1 cellular context compared by ENCODE assay signal in the genomic region with DNA sequence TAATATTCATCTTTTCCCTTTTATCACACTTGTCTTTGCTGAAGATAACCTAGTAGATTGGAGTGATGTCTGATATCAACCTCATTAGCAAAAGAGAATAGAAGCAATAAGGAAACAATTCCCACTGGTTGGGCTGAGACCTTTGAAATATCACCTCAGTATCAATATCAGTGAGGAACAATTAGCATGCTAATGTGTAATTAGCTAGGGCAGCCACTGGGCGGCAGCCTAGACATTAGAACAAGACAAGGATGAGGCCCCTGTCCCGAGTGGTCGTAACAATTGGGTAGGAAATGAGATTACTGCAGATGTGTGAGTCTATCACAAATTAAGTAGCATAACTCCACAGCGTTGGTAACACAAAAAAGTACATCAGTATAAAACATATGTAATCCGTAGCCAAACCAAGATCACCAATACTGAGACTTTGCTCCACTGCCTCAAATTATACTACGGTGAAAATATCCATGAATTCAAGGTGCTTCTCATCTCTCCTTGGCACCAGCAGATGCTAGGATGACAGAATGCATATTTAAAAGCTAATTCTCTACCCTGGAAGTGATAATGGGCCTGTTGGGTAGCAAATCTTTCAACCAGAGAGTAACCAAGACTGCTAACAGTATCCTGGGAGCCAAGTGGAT.
TF ChIP-seq lines count a peak whose summit lies in the region.

No MANE protein-coding gene starts in this region.

TF ChIP-seq in WTC11, 78 proteins besides CTCF, POLR2A, EP300 and RAD21 (continued from another document):
- TF ChIP-seq, protein P1, sequence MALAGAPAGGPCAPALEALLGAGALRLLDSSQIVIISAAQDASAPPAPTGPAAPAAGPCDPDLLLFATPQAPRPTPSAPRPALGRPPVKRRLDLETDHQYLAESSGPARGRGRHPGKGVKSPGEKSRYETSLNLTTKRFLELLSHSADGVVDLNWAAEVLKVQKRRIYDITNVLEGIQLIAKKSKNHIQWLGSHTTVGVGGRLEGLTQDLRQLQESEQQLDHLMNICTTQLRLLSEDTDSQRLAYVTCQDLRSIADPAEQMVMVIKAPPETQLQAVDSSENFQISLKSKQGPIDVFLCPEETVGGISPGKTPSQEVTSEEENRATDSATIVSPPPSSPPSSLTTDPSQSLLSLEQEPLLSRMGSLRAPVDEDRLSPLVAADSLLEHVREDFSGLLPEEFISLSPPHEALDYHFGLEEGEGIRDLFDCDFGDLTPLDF (CRISPR knock-in tag; IDR thresholded peaks at IDR 0.05) = no peak
- TF ChIP-seq, protein P2, sequence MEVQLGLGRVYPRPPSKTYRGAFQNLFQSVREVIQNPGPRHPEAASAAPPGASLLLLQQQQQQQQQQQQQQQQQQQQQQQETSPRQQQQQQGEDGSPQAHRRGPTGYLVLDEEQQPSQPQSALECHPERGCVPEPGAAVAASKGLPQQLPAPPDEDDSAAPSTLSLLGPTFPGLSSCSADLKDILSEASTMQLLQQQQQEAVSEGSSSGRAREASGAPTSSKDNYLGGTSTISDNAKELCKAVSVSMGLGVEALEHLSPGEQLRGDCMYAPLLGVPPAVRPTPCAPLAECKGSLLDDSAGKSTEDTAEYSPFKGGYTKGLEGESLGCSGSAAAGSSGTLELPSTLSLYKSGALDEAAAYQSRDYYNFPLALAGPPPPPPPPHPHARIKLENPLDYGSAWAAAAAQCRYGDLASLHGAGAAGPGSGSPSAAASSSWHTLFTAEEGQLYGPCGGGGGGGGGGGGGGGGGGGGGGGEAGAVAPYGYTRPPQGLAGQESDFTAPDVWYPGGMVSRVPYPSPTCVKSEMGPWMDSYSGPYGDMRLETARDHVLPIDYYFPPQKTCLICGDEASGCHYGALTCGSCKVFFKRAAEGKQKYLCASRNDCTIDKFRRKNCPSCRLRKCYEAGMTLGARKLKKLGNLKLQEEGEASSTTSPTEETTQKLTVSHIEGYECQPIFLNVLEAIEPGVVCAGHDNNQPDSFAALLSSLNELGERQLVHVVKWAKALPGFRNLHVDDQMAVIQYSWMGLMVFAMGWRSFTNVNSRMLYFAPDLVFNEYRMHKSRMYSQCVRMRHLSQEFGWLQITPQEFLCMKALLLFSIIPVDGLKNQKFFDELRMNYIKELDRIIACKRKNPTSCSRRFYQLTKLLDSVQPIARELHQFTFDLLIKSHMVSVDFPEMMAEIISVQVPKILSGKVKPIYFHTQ (CRISPR knock-in tag; IDR thresholded peaks at IDR 0.05) = no peak
- TF ChIP-seq CDX4 (CRISPR knock-in tag; IDR thresholded peaks at IDR 0.05; ENCODE audit: borderline replicate concordance) (no peak), STAT6 (CRISPR knock-in tag; conservative IDR thresholded peaks at IDR 0.05; ENCODE audit: low read depth) (no peak), MYBL2 (CRISPR knock-in tag; IDR thresholded peaks at IDR 0.05) (no peak), ZNF219 (CRISPR knock-in tag; IDR thresholded peaks at IDR 0.05; ENCODE audit: borderline replicate concordance) (no peak), HMGXB4 (CRISPR knock-in tag; IDR thresholded peaks at IDR 0.05) (no peak)
- TF ChIP-seq, protein P3, sequence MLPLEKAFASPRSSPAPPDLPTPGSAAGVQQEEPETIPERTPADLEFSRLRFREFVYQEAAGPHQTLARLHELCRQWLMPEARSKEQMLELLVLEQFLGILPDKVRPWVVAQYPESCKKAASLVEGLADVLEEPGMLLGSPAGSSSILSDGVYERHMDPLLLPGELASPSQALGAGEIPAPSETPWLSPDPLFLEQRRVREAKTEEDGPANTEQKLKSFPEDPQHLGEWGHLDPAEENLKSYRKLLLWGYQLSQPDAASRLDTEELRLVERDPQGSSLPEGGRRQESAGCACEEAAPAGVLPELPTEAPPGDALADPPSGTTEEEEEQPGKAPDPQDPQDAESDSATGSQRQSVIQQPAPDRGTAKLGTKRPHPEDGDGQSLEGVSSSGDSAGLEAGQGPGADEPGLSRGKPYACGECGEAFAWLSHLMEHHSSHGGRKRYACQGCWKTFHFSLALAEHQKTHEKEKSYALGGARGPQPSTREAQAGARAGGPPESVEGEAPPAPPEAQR (CRISPR knock-in tag; IDR thresholded peaks at IDR 0.05) = no peak
- TF ChIP-seq, protein P4, sequence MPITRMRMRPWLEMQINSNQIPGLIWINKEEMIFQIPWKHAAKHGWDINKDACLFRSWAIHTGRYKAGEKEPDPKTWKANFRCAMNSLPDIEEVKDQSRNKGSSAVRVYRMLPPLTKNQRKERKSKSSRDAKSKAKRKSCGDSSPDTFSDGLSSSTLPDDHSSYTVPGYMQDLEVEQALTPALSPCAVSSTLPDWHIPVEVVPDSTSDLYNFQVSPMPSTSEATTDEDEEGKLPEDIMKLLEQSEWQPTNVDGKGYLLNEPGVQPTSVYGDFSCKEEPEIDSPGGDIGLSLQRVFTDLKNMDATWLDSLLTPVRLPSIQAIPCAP (CRISPR knock-in tag; IDR thresholded peaks at IDR 0.05) = no peak
